In the genomic region with DNA sequence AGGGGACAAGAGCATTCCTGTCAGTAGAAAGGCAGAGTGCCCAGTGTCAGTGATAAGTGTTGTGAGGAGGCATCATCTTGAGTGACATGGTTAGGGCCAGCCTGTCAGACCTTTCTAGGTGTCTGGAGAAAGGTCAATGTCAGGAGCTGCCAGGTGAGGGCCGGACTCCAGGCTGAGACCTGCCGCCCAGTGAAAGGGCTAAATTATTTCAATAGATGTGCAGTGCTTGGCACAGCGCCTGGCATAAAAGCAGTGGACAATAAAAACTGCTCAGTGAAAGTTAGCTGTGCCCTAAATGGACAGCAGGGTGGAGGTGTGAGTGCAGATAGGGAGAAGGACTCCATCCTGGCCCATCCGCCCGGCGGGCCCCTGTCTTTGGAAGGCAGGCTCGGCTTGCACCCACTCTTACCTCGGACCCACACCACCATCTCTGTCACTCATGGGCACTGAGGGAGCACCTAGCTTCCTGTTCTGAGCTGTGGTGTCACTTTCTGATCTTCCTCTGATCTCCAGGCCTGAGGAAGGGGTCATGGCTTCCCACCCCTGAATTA, we compare ENCODE assay signal across 31 cellular contexts. TPM values are rescaled to one million over a fixed set of nuclear protein-coding genes. Genes with fewer than 3 reads are reported as not detected.
"Had no signal": no experiment of that assay in that cellular context is flagged by ENCODE, and none has a peak within 500 bp of the region (broad histone marks: within the 10 kb centered on the region; RNA-seq: fewer than 3 reads in every experiment).

No MANE protein-coding gene starts in this region.

- H3K9me3 Mint-ChIP-seq: activated B cell treated with CpG ODN at 0.5 μM for 24 hours; activated CD4-positive, alpha-beta T cell treated with anti-CD3 and anti-CD28 coated beads, Interleukin-2, amount 10 ng/mL, durations not matched to agents 24 days and 14 days; activated naive CD4-positive, alpha-beta T cell treated with anti-CD3 and anti-CD28 coated beads, Interleukin-2, amount 50 U/mL, for 24 hours; activated T-cell treated with anti-CD3 and anti-CD28 coated beads, Interleukin-2, amount 50 U/mL, for 24 hours; activated T-helper 1 cell treated with anti-CD3 and anti-CD28 coated beads, Interleukin-12 subunit alpha, Interleukin-12 subunit beta, Interleukin-2, Interleukin-4 antibody, amounts not matched to agents 30 ng/mL and 10 ng/mL and 1 ng/mL, durations not matched to agents 14 hours and 24 hours and 36 hours; T-helper 1 cell treated with Interleukin-12 subunit alpha and Interleukin-12 subunit beta and Interleukin-4 antibody, amounts not matched to agents 30 μg/mL and 1 μg/mL, for 36 hours had no signal

- H3K27ac Mint-ChIP-seq: activated B cell treated with CpG ODN at 0.5 μM for 24 hours; activated CD4-positive, alpha-beta T cell treated with anti-CD3 and anti-CD28 coated beads, Interleukin-2, amount 10 ng/mL, durations not matched to agents 24 days and 14 days; activated CD8-positive, alpha-beta memory T cell treated with anti-CD3 and anti-CD28 coated beads, Interleukin-2, amount 10 ng/mL, durations not matched to agents 7 days and 5 days; activated naive CD4-positive, alpha-beta T cell treated with anti-CD3 and anti-CD28 coated beads, Interleukin-2, amount 50 U/mL, for 24 hours; activated T-cell treated with anti-CD3 and anti-CD28 coated beads, Interleukin-2, amount 50 U/mL, for 24 hours; activated T-helper 1 cell treated with anti-CD3 and anti-CD28 coated beads, Interleukin-12 subunit alpha, Interleukin-12 subunit beta, Interleukin-2, Interleukin-4 antibody, amounts not matched to agents 30 ng/mL and 10 ng/mL and 1 ng/mL, durations not matched to agents 14 hours and 24 hours and 36 hours; T-helper 1 cell treated with Interleukin-12 subunit alpha and Interleukin-12 subunit beta and Interleukin-4 antibody, amounts not matched to agents 30 μg/mL and 1 μg/mL, for 36 hours had no signal

- H3K9me3 ChIP-seq: ascending aorta, body of pancreas, MG63, Peyer's patch had no signal

- H3K4me3 ChIP-seq: ascending aorta, body of pancreas, MG63, Peyer's patch had no signal

- H3K4me3 Mint-ChIP-seq: activated B cell treated with CpG ODN at 0.5 μM for 24 hours; activated CD4-positive, alpha-beta T cell treated with anti-CD3 and anti-CD28 coated beads, Interleukin-2, amount 10 ng/mL, durations not matched to agents 24 days and 14 days; activated CD8-positive, alpha-beta memory T cell treated with anti-CD3 and anti-CD28 coated beads, Interleukin-2, amount 10 ng/mL, durations not matched to agents 7 days and 5 days; activated naive CD4-positive, alpha-beta T cell treated with anti-CD3 and anti-CD28 coated beads, Interleukin-2, amount 50 U/mL, for 24 hours; activated T-cell treated with anti-CD3 and anti-CD28 coated beads, Interleukin-2, amount 50 U/mL, for 24 hours; activated T-helper 1 cell treated with anti-CD3 and anti-CD28 coated beads, Interleukin-12 subunit alpha, Interleukin-12 subunit beta, Interleukin-2, Interleukin-4 antibody, amounts not matched to agents 30 ng/mL and 10 ng/mL and 1 ng/mL, durations not matched to agents 14 hours and 24 hours and 36 hours; T-helper 1 cell treated with Interleukin-12 subunit alpha and Interleukin-12 subunit beta and Interleukin-4 antibody, amounts not matched to agents 30 μg/mL and 1 μg/mL, for 36 hours had no signal

- DNase-seq: activated B cell treated with CpG ODN at 0.5 μM for 24 hours; activated CD4-positive, alpha-beta T cell treated with anti-CD3 and anti-CD28 coated beads for 1 hour; activated CD4-positive, alpha-beta T cell treated with anti-CD3 and anti-CD28 coated beads, Interleukin-2, amount 10 ng/mL, durations not matched to agents 24 days and 14 days; activated CD4-positive, alpha-beta T cell treated with anti-CD3 and anti-CD28 coated beads, Interleukin-2, amount 50 U/mL, for 48 hours; activated CD8-positive, alpha-beta memory T cell treated with anti-CD3 and anti-CD28 coated beads, Interleukin-2, amount 10 ng/mL, durations not matched to agents 7 days and 5 days; activated effector memory CD4-positive, alpha-beta T cell treated with Interleukin-2 at 50 U/mL for 16 hours; activated naive CD4-positive, alpha-beta T cell; activated T-cell treated with anti-CD3 and anti-CD28 coated beads, Interleukin-2, amount 50 U/mL, for 24 hours; amniotic stem cell; body of pancreas; KBM-7; MG63; MV-4-11; NCI-H1092 treated with DMSO at 0.1 percent for 48 hours; NCI-H1417 treated with DMSO at 0.1 percent for 48 hours; NCI-H1694; NCI-H2029; NCI-H2107; NCI-H2171 treated with DMSO at 0.1 percent for 48 hours; NCI-H226; NCI-H526; NCI-H82; Peyer's patch; SHP77 treated with DMSO at 0.1 percent for 48 hours; T-helper 9 cell had no signal

- H3K36me3 Mint-ChIP-seq: activated CD8-positive, alpha-beta memory T cell treated with anti-CD3 and anti-CD28 coated beads, Interleukin-2, amount 10 ng/mL, durations not matched to agents 7 days and 5 days; activated naive CD4-positive, alpha-beta T cell treated with anti-CD3 and anti-CD28 coated beads, Interleukin-2, amount 50 U/mL, for 24 hours had no signal

- ATAC-seq: activated CD8-positive, alpha-beta memory T cell treated with anti-CD3 and anti-CD28 coated beads, Interleukin-2, amount 10 ng/mL, durations not matched to agents 7 days and 5 days; body of pancreas had no signal

- H3K27me3 Mint-ChIP-seq: activated B cell treated with CpG ODN at 0.5 μM for 24 hours; activated naive CD4-positive, alpha-beta T cell treated with anti-CD3 and anti-CD28 coated beads, Interleukin-2, amount 50 U/mL, for 24 hours; activated T-cell treated with anti-CD3 and anti-CD28 coated beads, Interleukin-2, amount 50 U/mL, for 24 hours had no signal

RNA-seq across cellular contexts. Expression of a gene that starts 23.5 kb away (rescaled TPM):
- total RNA-seq: bronchial epithelial cell, LHCN-M2 had no signal
